Comparison of ENCODE assay signal across 8 cellular contexts in the genomic region with DNA sequence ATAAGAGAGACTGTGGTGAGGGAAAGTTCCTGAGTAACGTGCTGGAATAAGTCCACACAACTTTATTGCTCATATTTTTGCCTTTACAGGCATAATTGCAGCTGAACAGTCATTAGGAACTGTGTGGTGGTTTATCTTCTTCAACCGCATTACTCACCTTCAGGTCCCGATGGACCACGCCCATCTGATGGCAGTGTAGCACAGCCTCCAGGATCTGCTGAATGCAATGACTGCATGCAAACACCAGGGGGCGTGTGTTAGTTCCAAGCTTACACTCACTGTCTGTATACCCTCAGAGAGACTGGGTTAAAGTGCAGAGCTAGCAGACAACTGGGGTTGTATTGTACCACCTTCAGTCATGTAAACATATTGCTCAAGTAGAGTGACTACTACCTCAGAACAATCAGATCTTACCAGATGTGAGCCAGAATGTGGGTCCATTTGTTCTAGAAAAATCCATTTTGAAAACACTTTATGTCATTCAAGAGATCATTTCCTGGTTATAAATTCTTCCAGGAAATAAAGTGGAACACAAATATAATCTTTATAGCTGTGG.
DNase-seq lines count a peak whose midpoint lies in the region; ATAC-seq and TF ChIP-seq lines count a peak whose summit lies in the region.

No MANE protein-coding gene starts in this region.

- peaks cover 23% of the 10 kb centered on the region for H3K36me3 Mint-ChIP-seq in CD4-positive, alpha-beta T cell (ENCODE audit: low read depth)

- H3K27me3 ChIP-seq in CD4-positive, alpha-beta T cell (ENCODE audit: control insufficient read depth, insufficient read depth, low read length) = no peaks in the 10 kb centered on the region
- H3K27me3 ChIP-seq in liver (ENCODE audit: control insufficient read depth in 4 of 4, insufficient read depth in 4 of 4, low read length in 3 of 4) = no peaks in the 10 kb centered on the region

- no peak overlapping the region for H3K27ac ChIP-seq in CD4-positive, alpha-beta T cell (ENCODE audit: low read depth, low read length)
- H3K27ac ChIP-seq in coronary artery = peak overlapping the region; percentile 19 to 35
- H3K27ac ChIP-seq in liver (ENCODE audit: low read depth in 1 of 2, low read length in 2 of 2) = peak overlapping the region; percentile 66 to 84

- H3K4me1 Mint-ChIP-seq in CD4-positive, alpha-beta T cell (ENCODE audit: low read depth) = peaks cover 11% of the 10 kb centered on the region

- H3K27ac Mint-ChIP-seq in CD4-positive, alpha-beta T cell = peak overlapping the region; percentile 68

- POLR2A ChIA-PET in CD4-positive, alpha-beta T cell (lab: Charles Lee) = interaction anchor here (0.7 to 2.2 kb wide), 10 partner anchors 9 to 358 kb away, joined by 3 to 20 read pairs (median 5); no protein-coding TSS in a partner anchor

- no peak overlapping the region for H3K9ac ChIP-seq in liver (ENCODE audit: low read depth in 1 of 2, low read length in 2 of 2)

- peak; percentile 95 for TF ChIP-seq CTCF in CD4-positive, alpha-beta T cell (IDR thresholded peaks at IDR 0.05)
- TF ChIP-seq CTCF in coronary artery (IDR thresholded peaks at IDR 0.05) (peak; percentile 85), liver (IDR thresholded peaks at IDR 0.05; ENCODE audit: low read depth, low read length, missing input control) (peak; percentile 99)

- H3K36me3 ChIP-seq in liver (ENCODE audit: control insufficient read depth in 4 of 4, insufficient read depth in 3 of 4, low read depth in 1 of 4, low read length in 3 of 4) = peaks cover 0 to 2% (median 0%) of the 10 kb centered on the region in 4 donors

- no peaks in the 10 kb centered on the region for H3K27me3 Mint-ChIP-seq in CD4-positive, alpha-beta T cell

- CTCF ChIA-PET in CD4-positive, alpha-beta T cell (lab: Charles Lee) = interaction anchor here (0.6 to 2.1 kb wide), 44 partner anchors 8 to 357 kb away, joined by 3 to 20 read pairs (median 4); a partner anchor contains a TSS

- intact Hi-C loops in CD4-positive, alpha-beta T cell (cut with DNase I, micrococcal nuclease) = loop anchor here (1.0 to 10.0 kb wide), 9 partner anchors 136 to 835 kb away; a partner anchor contains a TSS

- peaks cover 1 to 20% (median 8%) of the 10 kb centered on the region in 4 donors for H3K4me1 ChIP-seq in liver (ENCODE audit: control insufficient read depth in 4 of 4, insufficient read depth in 4 of 4, low read length in 3 of 4)

- peak; percentile 99 for ATAC-seq in CD4-positive, alpha-beta T cell (ENCODE audit: poor library complexity)
- ATAC-seq in GM19438 (IDR thresholded peaks at IDR 0.05; ENCODE audit: low read depth, unreplicated experiment) (peak; percentile 100), HG03520 (IDR thresholded peaks at IDR 0.05; ENCODE audit: unreplicated experiment) (peak; percentile 98)

- no peak overlapping the region for H3K4me3 ChIP-seq in coronary artery
- no peak overlapping the region for H3K4me3 ChIP-seq in liver (ENCODE audit: low read depth in 1 of 3, low read length in 3 of 3)

- 18% methylated on average over 5 of the region's 5 CpGs for WGBS in liver

- peak; percentile 75 to 91 (median 84) for DNase-seq in CD4-positive, alpha-beta T cell
- DNase-seq in NCI-H748 (lab: John Stamatoyannopoulos, UW; ENCODE audit: unreplicated experiment) (peak; percentile 91), coronary artery (ENCODE audit: low spot score) (peak; percentile 86)
- peak; percentile 94 for DNase-seq in activated CD4-positive, alpha-beta T cell treated with anti-CD3 and anti-CD28 coated beads for 48 hours
- peak; percentile 73 to 89 for DNase-seq in stimulated activated CD4-positive, alpha-beta T cell treated with anti-CD3 and anti-CD28 coated beads, Interleukin-4, amount 100 ng/mL, for 48 hours (ENCODE audit: low read depth in 2 of 2)

- H3K9me3 ChIP-seq in CD4-positive, alpha-beta T cell (ENCODE audit: control insufficient read depth, low read length) = no peaks in the 10 kb centered on the region
- H3K9me3 ChIP-seq in liver (ENCODE audit: control insufficient read depth in 4 of 4, low read length in 3 of 4) = no peaks in the 10 kb centered on the region

- H3K9me3 Mint-ChIP-seq in CD4-positive, alpha-beta T cell = no peaks in the 10 kb centered on the region

- peak; percentile 99 to 100 for TF ChIP-seq RAD21 in liver (IDR thresholded peaks at IDR 0.05)

- H3K4me3 Mint-ChIP-seq in CD4-positive, alpha-beta T cell = no peak overlapping the region

TF ChIP-seq in liver, 16 proteins besides CTCF, POLR2A, EP300 and RAD21:
- peak; percentile 71 for TF ChIP-seq FOXA2 (IDR thresholded peaks at IDR 0.05)
- peak; percentile 60 for TF ChIP-seq YY1 (IDR thresholded peaks at IDR 0.05)
- TF ChIP-seq JUND (IDR thresholded peaks at IDR 0.05) = peak; percentile 76 to 89
- peak; percentile 80 for TF ChIP-seq SP1 (IDR thresholded peaks at IDR 0.05)
- TF ChIP-seq, protein P1, sequence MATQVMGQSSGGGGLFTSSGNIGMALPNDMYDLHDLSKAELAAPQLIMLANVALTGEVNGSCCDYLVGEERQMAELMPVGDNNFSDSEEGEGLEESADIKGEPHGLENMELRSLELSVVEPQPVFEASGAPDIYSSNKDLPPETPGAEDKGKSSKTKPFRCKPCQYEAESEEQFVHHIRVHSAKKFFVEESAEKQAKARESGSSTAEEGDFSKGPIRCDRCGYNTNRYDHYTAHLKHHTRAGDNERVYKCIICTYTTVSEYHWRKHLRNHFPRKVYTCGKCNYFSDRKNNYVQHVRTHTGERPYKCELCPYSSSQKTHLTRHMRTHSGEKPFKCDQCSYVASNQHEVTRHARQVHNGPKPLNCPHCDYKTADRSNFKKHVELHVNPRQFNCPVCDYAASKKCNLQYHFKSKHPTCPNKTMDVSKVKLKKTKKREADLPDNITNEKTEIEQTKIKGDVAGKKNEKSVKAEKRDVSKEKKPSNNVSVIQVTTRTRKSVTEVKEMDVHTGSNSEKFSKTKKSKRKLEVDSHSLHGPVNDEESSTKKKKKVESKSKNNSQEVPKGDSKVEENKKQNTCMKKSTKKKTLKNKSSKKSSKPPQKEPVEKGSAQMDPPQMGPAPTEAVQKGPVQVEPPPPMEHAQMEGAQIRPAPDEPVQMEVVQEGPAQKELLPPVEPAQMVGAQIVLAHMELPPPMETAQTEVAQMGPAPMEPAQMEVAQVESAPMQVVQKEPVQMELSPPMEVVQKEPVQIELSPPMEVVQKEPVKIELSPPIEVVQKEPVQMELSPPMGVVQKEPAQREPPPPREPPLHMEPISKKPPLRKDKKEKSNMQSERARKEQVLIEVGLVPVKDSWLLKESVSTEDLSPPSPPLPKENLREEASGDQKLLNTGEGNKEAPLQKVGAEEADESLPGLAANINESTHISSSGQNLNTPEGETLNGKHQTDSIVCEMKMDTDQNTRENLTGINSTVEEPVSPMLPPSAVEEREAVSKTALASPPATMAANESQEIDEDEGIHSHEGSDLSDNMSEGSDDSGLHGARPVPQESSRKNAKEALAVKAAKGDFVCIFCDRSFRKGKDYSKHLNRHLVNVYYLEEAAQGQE (IDR thresholded peaks at IDR 0.05) = peak; percentile 67
- TF ChIP-seq NR2F2 (IDR thresholded peaks at IDR 0.05) = peak; percentile 66
- TF ChIP-seq, protein P2, sequence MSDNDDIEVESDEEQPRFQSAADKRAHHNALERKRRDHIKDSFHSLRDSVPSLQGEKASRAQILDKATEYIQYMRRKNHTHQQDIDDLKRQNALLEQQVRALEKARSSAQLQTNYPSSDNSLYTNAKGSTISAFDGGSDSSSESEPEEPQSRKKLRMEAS (IDR thresholded peaks at IDR 0.05) = peak; percentile 67
- TF ChIP-seq FOXA1 (IDR thresholded peaks at IDR 0.05) = peak; percentile 53
- TF ChIP-seq TAF1 (conservative IDR thresholded peaks at IDR 0.05) = no peak
- no peak for TF ChIP-seq EGR1 (IDR thresholded peaks at IDR 0.05; ENCODE audit: low read depth in 2 of 2)
- peak; percentile 80 to 85 for TF ChIP-seq HNF4A (conservative IDR thresholded peaks at IDR 0.05)
- peak; percentile 93 to 94 for TF ChIP-seq RXRA (IDR thresholded peaks at IDR 0.05)
- peak; percentile 58 for TF ChIP-seq HNF4G (IDR thresholded peaks at IDR 0.05)
- no peak for TF ChIP-seq GABPA (IDR thresholded peaks at IDR 0.05 in 1 of 2, conservative IDR thresholded peaks at IDR 0.05 in 1 of 2)
- TF ChIP-seq, protein P3, sequence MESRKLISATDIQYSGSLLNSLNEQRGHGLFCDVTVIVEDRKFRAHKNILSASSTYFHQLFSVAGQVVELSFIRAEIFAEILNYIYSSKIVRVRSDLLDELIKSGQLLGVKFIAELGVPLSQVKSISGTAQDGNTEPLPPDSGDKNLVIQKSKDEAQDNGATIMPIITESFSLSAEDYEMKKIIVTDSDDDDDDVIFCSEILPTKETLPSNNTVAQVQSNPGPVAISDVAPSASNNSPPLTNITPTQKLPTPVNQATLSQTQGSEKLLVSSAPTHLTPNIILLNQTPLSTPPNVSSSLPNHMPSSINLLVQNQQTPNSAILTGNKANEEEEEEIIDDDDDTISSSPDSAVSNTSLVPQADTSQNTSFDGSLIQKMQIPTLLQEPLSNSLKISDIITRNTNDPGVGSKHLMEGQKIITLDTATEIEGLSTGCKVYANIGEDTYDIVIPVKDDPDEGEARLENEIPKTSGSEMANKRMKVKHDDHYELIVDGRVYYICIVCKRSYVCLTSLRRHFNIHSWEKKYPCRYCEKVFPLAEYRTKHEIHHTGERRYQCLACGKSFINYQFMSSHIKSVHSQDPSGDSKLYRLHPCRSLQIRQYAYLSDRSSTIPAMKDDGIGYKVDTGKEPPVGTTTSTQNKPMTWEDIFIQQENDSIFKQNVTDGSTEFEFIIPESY (IDR thresholded peaks at IDR 0.05) = peak; percentile 91
- TF ChIP-seq, protein P4, sequence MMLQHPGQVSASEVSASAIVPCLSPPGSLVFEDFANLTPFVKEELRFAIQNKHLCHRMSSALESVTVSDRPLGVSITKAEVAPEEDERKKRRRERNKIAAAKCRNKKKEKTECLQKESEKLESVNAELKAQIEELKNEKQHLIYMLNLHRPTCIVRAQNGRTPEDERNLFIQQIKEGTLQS (IDR thresholded peaks at IDR 0.05) = peak; percentile 65
